24 cellular contexts compared by ENCODE assay signal in the genomic region with DNA sequence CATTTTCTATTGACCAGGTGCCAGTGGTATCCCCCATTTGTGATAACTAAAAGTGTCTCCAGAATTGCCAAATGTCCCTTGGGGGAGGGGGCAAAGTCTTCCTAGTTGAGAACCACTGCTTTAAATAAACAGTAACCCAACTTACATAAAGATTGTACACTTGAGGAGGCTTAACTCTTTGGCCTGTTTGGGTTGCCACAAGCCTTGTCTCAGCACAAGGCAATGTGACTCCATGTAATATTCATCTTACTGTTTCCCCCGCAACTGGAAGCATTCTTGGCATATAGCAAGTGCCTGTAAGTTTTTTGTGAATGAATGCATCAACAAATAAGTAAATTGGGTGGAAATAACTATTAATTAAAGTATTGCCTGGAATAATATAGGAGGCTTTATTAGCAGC.
DNase-seq lines count a peak whose midpoint lies in the region; ATAC-seq and TF ChIP-seq lines count a peak whose summit lies in the region.
"Had no signal": no experiment of that assay in that cellular context is flagged by ENCODE, and none has a peak within 500 bp of the region (broad histone marks: within the 10 kb centered on the region; RNA-seq: fewer than 3 reads in every experiment).

No MANE protein-coding gene starts in this region.

- H3K4me1 ChIP-seq in mammary epithelial cell (ENCODE audit: insufficient read depth, low read length) (peaks cover 5% of the 10 kb centered on the region), right cardiac atrium (ENCODE audit: control insufficient read depth, insufficient read depth, low read length) (no peaks in the 10 kb centered on the region), upper lobe of right lung (no peaks in the 10 kb centered on the region), mucosa of descending colon (ENCODE audit: low read depth) (no peaks in the 10 kb centered on the region)

- H3K4me2 ChIP-seq in mammary epithelial cell (ENCODE audit: insufficient read depth, low read depth, low read length), result no peak overlapping the region

- no peak for DNase-seq in activated naive CD4-positive, alpha-beta T cell treated with anti-CD3 and anti-CD28 coated beads for 36 hours
- DNase-seq in mammary epithelial cell (peak; percentile 17), right cardiac atrium (no peak), upper lobe of right lung (no peak), mucosa of descending colon (no peak), T-helper 2 cell (no peak), NK-92 (lab: John Stamatoyannopoulos, UW; ENCODE audit: unreplicated experiment) (no peak)
- DNase-seq: activated CD4-positive, alpha-beta T cell treated with anti-CD3 and anti-CD28 coated beads for 4 hours; activated CD8-positive, alpha-beta memory T cell treated with anti-CD3 and anti-CD28 coated beads, Interleukin-2, amount 10 ng/mL, durations not matched to agents 7 days and 5 days; activated effector memory CD4-positive, alpha-beta T cell treated with Interleukin-2 at 50 U/mL for 16 hours; amniotic stem cell; GDM1; HFFc6; Kasumi-1; naive thymus-derived CD4-positive, alpha-beta T cell; NCI-H1436; NCI-H82; pancreas; stimulated activated CD4-positive, alpha-beta T cell treated with anti-CD3 and anti-CD28 coated beads, Interleukin-4, amount 100 ng/mL, for 24 hours had no signal

- no peaks in the 10 kb centered on the region for H3K79me2 ChIP-seq in mammary epithelial cell (ENCODE audit: insufficient read depth, low read length)

- CTCF ChIA-PET in activated naive CD4-positive, alpha-beta T cell treated with anti-CD3 and anti-CD28 coated beads for 36 hours (lab: Charles Lee), result no interaction called here
- CTCF ChIA-PET in mammary epithelial cell (lab: Charles Lee; ENCODE audit: low non-redundant PET), result no interaction called here

- H4K20me1 ChIP-seq in mammary epithelial cell (ENCODE audit: insufficient read depth, low read length), result no peaks in the 10 kb centered on the region

- H3K27ac Mint-ChIP-seq in activated naive CD4-positive, alpha-beta T cell treated with anti-CD3 and anti-CD28 coated beads, Interleukin-2, amount 50 U/mL, for 24 hours, result peak overlapping the region; percentile 43
- H3K27ac Mint-ChIP-seq in activated naive CD4-positive, alpha-beta T cell treated with anti-CD3 and anti-CD28 coated beads for 36 hours, result no peak overlapping the region
- H3K27ac Mint-ChIP-seq: activated CD8-positive, alpha-beta memory T cell treated with anti-CD3 and anti-CD28 coated beads, Interleukin-2, amount 10 ng/mL, durations not matched to agents 7 days and 5 days; HFFc6 had no signal

- no peaks in the 10 kb centered on the region for H3K9me3 Mint-ChIP-seq in activated naive CD4-positive, alpha-beta T cell treated with anti-CD3 and anti-CD28 coated beads, Interleukin-2, amount 50 U/mL, for 24 hours
- H3K9me3 Mint-ChIP-seq in activated naive CD4-positive, alpha-beta T cell treated with anti-CD3 and anti-CD28 coated beads for 36 hours, result no peaks in the 10 kb centered on the region
- H3K9me3 Mint-ChIP-seq: HFFc6; naive thymus-derived CD4-positive, alpha-beta T cell had no signal

- in situ Hi-C loops in mammary epithelial cell (cut with MboI; ENCODE audit: low sequenced_read_pairs in 2 of 2), result no loop called here

- dilution Hi-C loops in mammary epithelial cell (cut with HindIII; ENCODE audit: low sequenced_read_pairs), result no loop called here

- TF ChIP-seq CTCF in mammary epithelial cell (conservative IDR thresholded peaks at IDR 0.05 in 1 of 2, IDR thresholded peaks at IDR 0.05 in 1 of 2; ENCODE audit: extremely low read depth in 1 of 2, insufficient read depth in 1 of 2, low read depth in 1 of 2, low read length in 2 of 2) (no peak), upper lobe of right lung (IDR thresholded peaks at IDR 0.05) (no peak), mucosa of descending colon (IDR thresholded peaks at IDR 0.05) (no peak)

- H3K27me3 Mint-ChIP-seq in activated naive CD4-positive, alpha-beta T cell treated with anti-CD3 and anti-CD28 coated beads, Interleukin-2, amount 50 U/mL, for 24 hours, result no peaks in the 10 kb centered on the region
- H3K27me3 Mint-ChIP-seq in activated naive CD4-positive, alpha-beta T cell treated with anti-CD3 and anti-CD28 coated beads for 36 hours (ENCODE audit: low read depth), result no peaks in the 10 kb centered on the region
- H3K27me3 Mint-ChIP-seq: naive thymus-derived CD4-positive, alpha-beta T cell had no signal

- H3K4me3 ChIP-seq in mammary epithelial cell (replicated peaks in 1 of 3; ENCODE audit: insufficient read depth in 1 of 3, low read depth in 2 of 3, low read length in 3 of 3) (no peak overlapping the region), right cardiac atrium (ENCODE audit: low read length) (no peak overlapping the region), upper lobe of right lung (no peak overlapping the region), mucosa of descending colon (no peak overlapping the region)
- H3K4me3 ChIP-seq: GM12878, pancreas had no signal

- H3K27ac ChIP-seq in mammary epithelial cell (ENCODE audit: insufficient read depth, low read depth, low read length), result no peak overlapping the region
- peak overlapping the region; percentile 82 for H3K27ac ChIP-seq in right cardiac atrium (ENCODE audit: low read length)
- H3K27ac ChIP-seq in upper lobe of right lung, result no peak overlapping the region
- H3K27ac ChIP-seq: 22Rv1, C4-2B had no signal

- peaks cover 15% of the 10 kb centered on the region for H3K36me3 Mint-ChIP-seq in activated naive CD4-positive, alpha-beta T cell treated with anti-CD3 and anti-CD28 coated beads, Interleukin-2, amount 50 U/mL, for 24 hours
- H3K36me3 Mint-ChIP-seq in activated naive CD4-positive, alpha-beta T cell treated with anti-CD3 and anti-CD28 coated beads for 36 hours (ENCODE audit: low read depth), result peaks cover 7% of the 10 kb centered on the region
- H3K36me3 Mint-ChIP-seq: activated CD8-positive, alpha-beta memory T cell treated with anti-CD3 and anti-CD28 coated beads, Interleukin-2, amount 10 ng/mL, durations not matched to agents 7 days and 5 days had no signal

- peaks cover 5% of the 10 kb centered on the region for H3K4me1 Mint-ChIP-seq in activated naive CD4-positive, alpha-beta T cell treated with anti-CD3 and anti-CD28 coated beads, Interleukin-2, amount 50 U/mL, for 24 hours
- peaks cover 2% of the 10 kb centered on the region for H3K4me1 Mint-ChIP-seq in activated naive CD4-positive, alpha-beta T cell treated with anti-CD3 and anti-CD28 coated beads for 36 hours (ENCODE audit: low read depth)
- H3K4me1 Mint-ChIP-seq: activated CD8-positive, alpha-beta memory T cell treated with anti-CD3 and anti-CD28 coated beads, Interleukin-2, amount 10 ng/mL, durations not matched to agents 7 days and 5 days had no signal

- WGBS in mammary epithelial cell (ENCODE audit: low coverage, missing lambda C conversion rate), result 100% methylated on average over 1 of the region's 1 CpG
- WGBS in right cardiac atrium, result 40% methylated on average over 1 of the region's 1 CpG

- BruUV-seq in mammary epithelial cell (replicated peaks; lab: Mats Ljungman, UMichigan), result no TSS peak

- H3K27me3 ChIP-seq in mammary epithelial cell (ENCODE audit: insufficient read depth, low read length) (no peaks in the 10 kb centered on the region), right cardiac atrium (ENCODE audit: control insufficient read depth, insufficient read depth) (no peaks in the 10 kb centered on the region), upper lobe of right lung (no peaks in the 10 kb centered on the region)
- H3K27me3 ChIP-seq: pancreas had no signal

- H3K9ac ChIP-seq in mammary epithelial cell (ENCODE audit: insufficient read depth, low read length), result no peak overlapping the region

- no peak overlapping the region for H3K4me3 Mint-ChIP-seq in activated naive CD4-positive, alpha-beta T cell treated with anti-CD3 and anti-CD28 coated beads, Interleukin-2, amount 50 U/mL, for 24 hours
- no peak overlapping the region for H3K4me3 Mint-ChIP-seq in activated naive CD4-positive, alpha-beta T cell treated with anti-CD3 and anti-CD28 coated beads for 36 hours
- H3K4me3 Mint-ChIP-seq: activated CD8-positive, alpha-beta memory T cell treated with anti-CD3 and anti-CD28 coated beads, Interleukin-2, amount 10 ng/mL, durations not matched to agents 7 days and 5 days; HFFc6; naive thymus-derived CD4-positive, alpha-beta T cell had no signal

- H3K9me3 ChIP-seq in mammary epithelial cell (replicated peaks; ENCODE audit: insufficient read depth, low read length) (no peaks in the 10 kb centered on the region), right cardiac atrium (ENCODE audit: control insufficient read depth, low read length) (no peaks in the 10 kb centered on the region), upper lobe of right lung (no peaks in the 10 kb centered on the region), mucosa of descending colon (no peaks in the 10 kb centered on the region)
- H3K9me3 ChIP-seq: pancreas had no signal

- intact Hi-C loops in activated naive CD4-positive, alpha-beta T cell treated with anti-CD3 and anti-CD28 coated beads for 36 hours (cut with micrococcal nuclease), result no loop called here
- intact Hi-C loops in mammary epithelial cell (cut with micrococcal nuclease), result no loop called here
- intact Hi-C loops in right cardiac atrium (cut with DNase I), result loop anchor here in 1 of 4 donors (10.0 kb wide), 1 partner anchor 143 kb away; no protein-coding TSS in a partner anchor
- intact Hi-C loops in upper lobe of right lung (cut with DNase I), result no loop called here
- intact Hi-C loops in mucosa of descending colon (cut with DNase I, micrococcal nuclease), result no loop called here

- H3K36me3 ChIP-seq in mammary epithelial cell (ENCODE audit: insufficient read depth, low read length), result no peaks in the 10 kb centered on the region
- H3K36me3 ChIP-seq in upper lobe of right lung, result peaks cover 19% of the 10 kb centered on the region
- no peaks in the 10 kb centered on the region for H3K36me3 ChIP-seq in mucosa of descending colon (ENCODE audit: low read depth)
- H3K36me3 ChIP-seq: pancreas had no signal

- no peak overlapping the region for H2AFZ ChIP-seq in mammary epithelial cell (ENCODE audit: low read depth, low read length)

- ATAC-seq in right cardiac atrium (no peak), upper lobe of right lung (peak; percentile 39), mucosa of descending colon (no peak)
- ATAC-seq: activated CD8-positive, alpha-beta memory T cell treated with anti-CD3 and anti-CD28 coated beads, Interleukin-2, amount 10 ng/mL, durations not matched to agents 7 days and 5 days; GM12878; naive thymus-derived CD4-positive, alpha-beta T cell; Panc1; pancreas had no signal
